In the genomic region with DNA sequence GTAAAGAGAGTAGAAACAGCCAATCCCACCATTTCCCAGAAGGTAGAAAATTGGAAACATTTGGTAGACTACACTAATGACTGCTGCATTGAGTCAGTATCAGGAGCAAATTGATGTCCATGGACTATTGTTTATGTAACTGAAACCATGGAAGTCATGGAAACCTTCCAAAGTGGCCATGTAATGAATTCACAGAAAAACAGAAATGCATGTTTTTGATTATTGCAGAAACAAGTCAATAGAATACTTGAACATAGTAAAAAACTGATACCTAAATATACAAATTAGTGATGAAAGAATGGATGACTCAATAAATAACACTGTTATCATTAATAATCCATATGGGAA, we compare ENCODE assay signal across 19 cellular contexts. TPM values are rescaled to one million over a fixed set of nuclear protein-coding genes. Genes with fewer than 3 reads are reported as not detected.
"Had no signal": no experiment of that assay in that cellular context is flagged by ENCODE, and none has a peak within 500 bp of the region (broad histone marks: within the 10 kb centered on the region; RNA-seq: fewer than 3 reads in every experiment).

No MANE protein-coding gene starts in this region.

- H3K9me3 ChIP-seq: testis had no signal

- H3K36me3 ChIP-seq: brain microvascular endothelial cell, WERI-Rb-1 had no signal

- H3K4me3 ChIP-seq: testis had no signal

- H3K27me3 ChIP-seq: brain microvascular endothelial cell, testis had no signal

- DNase-seq: activated CD4-positive, alpha-beta T cell treated with anti-CD3 and anti-CD28 coated beads, Interleukin-2, amount 10 ng/mL, durations not matched to agents 7 days and 5 days; activated CD4-positive, CD25-positive, alpha-beta regulatory T cell treated with anti-CD3 and anti-CD28 coated beads, Interleukin-2, amount 50 U/mL, for 72 hours; activated CD8-positive, alpha-beta memory T cell treated with anti-CD3 and anti-CD28 coated beads, Interleukin-2, amount 10 ng/mL, durations not matched to agents 7 days and 5 days; activated CD8-positive, alpha-beta T cell treated with anti-CD3 and anti-CD28 coated beads for 36 hours; activated gamma-delta T cell; activated naive CD4-positive, alpha-beta T cell treated with anti-CD3 and anti-CD28 coated beads, Interleukin-2, amount 50 U/mL, for 16 hours; activated T-cell treated with anti-CD3 and anti-CD28 coated beads for 4 hours; aorta; brain microvascular endothelial cell; central memory CD4-positive, alpha-beta T cell; effector memory CD4-positive, alpha-beta T cell; immature natural killer cell; retina; stimulated activated CD4-positive, alpha-beta T cell treated with anti-CD3 and anti-CD28 coated beads, Interleukin-2, amount 100 ng/mL, for 48 hours; stimulated activated CD8-positive, alpha-beta memory T cell treated with anti-CD3 and anti-CD28 coated beads, Interleukin-4, amount 100 ng/mL, for 48 hours; stimulated activated naive B cell treated with anti-CD40 and anti-IgM and Interleukin-4, amounts not matched to agents 10 μg/mL and 1 μg/mL and 100 μg/mL, for 72 hours; T-helper 1 cell; testis; WERI-Rb-1 had no signal

- H3K4me1 ChIP-seq: testis had no signal

- H3K27ac ChIP-seq: brain microvascular endothelial cell, testis, WERI-Rb-1 had no signal

RNA-seq across cellular contexts. Expression of a gene that starts 55.2 kb away (rescaled TPM):
- polyA plus RNA-seq: immature natural killer cell had no signal
